ENCODE assay signal across 20 cellular contexts in the genomic region with DNA sequence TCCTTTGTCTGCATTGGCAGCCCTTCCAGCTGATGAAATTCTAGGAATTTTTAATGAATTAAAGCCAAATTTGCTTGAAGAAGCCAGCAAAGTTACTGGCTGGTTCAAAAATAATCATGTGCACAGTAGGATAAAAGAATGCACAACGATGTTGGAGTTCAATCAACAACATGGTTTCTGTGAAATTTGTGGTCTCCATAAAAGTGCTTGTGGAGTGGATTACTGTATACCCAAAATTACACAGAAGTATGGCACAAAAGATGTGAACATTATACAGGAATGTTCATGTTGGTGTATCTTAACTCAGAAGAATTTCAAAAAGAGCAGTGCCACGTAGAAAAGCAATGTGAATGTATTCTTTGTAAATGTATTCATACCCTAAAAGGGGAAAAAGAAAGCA.
"Had no signal": no experiment of that assay in that cellular context is flagged by ENCODE, and none has a peak within 500 bp of the region (broad histone marks: within the 10 kb centered on the region; RNA-seq: fewer than 3 reads in every experiment).

No MANE protein-coding gene starts in this region.

- H3K4me3 ChIP-seq: dorsolateral prefrontal cortex, lower lobe of right lung, pancreas, right lobe of liver, smooth muscle cell, suprapubic skin, transverse colon, upper lobe of right lung, uterus had no signal

- H3K36me3 ChIP-seq: lower lobe of right lung, pancreas, right lobe of liver, suprapubic skin, transverse colon, upper lobe of right lung, uterus had no signal

- H3K4me3 Mint-ChIP-seq: immature natural killer cell; naive thymus-derived CD8-positive, alpha-beta T cell; stimulated activated naive B cell treated with anti-CD40 and anti-IgM and Interleukin-4, amounts not matched to agents 10 μg/mL and 1 μg/mL and 100 μg/mL, for 72 hours; stimulated activated naive CD8-positive, alpha-beta T cell treated with anti-CD3 and anti-CD28 coated beads, Interleukin-15, amount 100 ng/mL, for 72 hours had no signal

- H3K36me3 Mint-ChIP-seq: immature natural killer cell; naive thymus-derived CD8-positive, alpha-beta T cell; stimulated activated naive B cell treated with anti-CD40 and anti-IgM and Interleukin-4, amounts not matched to agents 10 μg/mL and 1 μg/mL and 100 μg/mL, for 72 hours had no signal

- H3K27me3 Mint-ChIP-seq: progenitor cell of endocrine pancreas; stimulated activated naive CD8-positive, alpha-beta T cell treated with anti-CD3 and anti-CD28 coated beads, Interleukin-15, amount 100 ng/mL, for 72 hours had no signal

- H3K27ac ChIP-seq: dorsolateral prefrontal cortex, lower lobe of right lung, pancreas, right lobe of liver, suprapubic skin, transverse colon, upper lobe of right lung, uterus had no signal

- ATAC-seq: left ventricle myocardium superior; lower lobe of right lung; naive thymus-derived CD8-positive, alpha-beta T cell; pancreas; right lobe of liver; stimulated activated naive B cell treated with anti-CD40 and anti-IgM and Interleukin-4, amounts not matched to agents 10 μg/mL and 1 μg/mL and 100 μg/mL, for 72 hours; stimulated activated naive CD8-positive, alpha-beta T cell treated with anti-CD3 and anti-CD28 coated beads, Interleukin-15, amount 100 ng/mL, for 72 hours; upper lobe of right lung had no signal

- H3K27ac Mint-ChIP-seq: immature natural killer cell; naive thymus-derived CD8-positive, alpha-beta T cell; progenitor cell of endocrine pancreas; stimulated activated naive B cell treated with anti-CD40 and anti-IgM and Interleukin-4, amounts not matched to agents 10 μg/mL and 1 μg/mL and 100 μg/mL, for 72 hours had no signal

- H3K4me1 ChIP-seq: lower lobe of right lung, pancreas, suprapubic skin, upper lobe of right lung, uterus had no signal

- H3K4me1 Mint-ChIP-seq: immature natural killer cell; naive thymus-derived CD8-positive, alpha-beta T cell; stimulated activated naive B cell treated with anti-CD40 and anti-IgM and Interleukin-4, amounts not matched to agents 10 μg/mL and 1 μg/mL and 100 μg/mL, for 72 hours; stimulated activated naive CD8-positive, alpha-beta T cell treated with anti-CD3 and anti-CD28 coated beads, Interleukin-15, amount 100 ng/mL, for 72 hours had no signal

- DNase-seq: dorsolateral prefrontal cortex; effector CD4-positive, alpha-beta T cell; hypothalamus; immature natural killer cell; islet precursor cell; left ventricle myocardium superior; lower lobe of right lung; naive thymus-derived CD8-positive, alpha-beta T cell; occipital lobe; pancreas; right lobe of liver; stimulated activated CD4-positive, alpha-beta T cell treated with anti-CD3 and anti-CD28 coated beads, Interleukin-4, amount 100 ng/mL, for 4 hours; stimulated activated naive B cell treated with anti-CD40 and anti-IgM and Interleukin-4, amounts not matched to agents 10 μg/mL and 1 μg/mL and 100 μg/mL, for 72 hours; stimulated activated naive CD8-positive, alpha-beta T cell treated with anti-CD3 and anti-CD28 coated beads, Interleukin-15, amount 100 ng/mL, for 72 hours; transverse colon; upper lobe of right lung; uterus had no signal

- H3K9me3 Mint-ChIP-seq: immature natural killer cell; naive thymus-derived CD8-positive, alpha-beta T cell; stimulated activated naive B cell treated with anti-CD40 and anti-IgM and Interleukin-4, amounts not matched to agents 10 μg/mL and 1 μg/mL and 100 μg/mL, for 72 hours; stimulated activated naive CD8-positive, alpha-beta T cell treated with anti-CD3 and anti-CD28 coated beads, Interleukin-15, amount 100 ng/mL, for 72 hours had no signal

- H3K27me3 ChIP-seq: dorsolateral prefrontal cortex, pancreas, right lobe of liver, suprapubic skin, transverse colon, upper lobe of right lung, uterus had no signal

- H3K4me2 ChIP-seq: smooth muscle cell had no signal
